16 cellular contexts compared by ENCODE assay signal in the genomic region with DNA sequence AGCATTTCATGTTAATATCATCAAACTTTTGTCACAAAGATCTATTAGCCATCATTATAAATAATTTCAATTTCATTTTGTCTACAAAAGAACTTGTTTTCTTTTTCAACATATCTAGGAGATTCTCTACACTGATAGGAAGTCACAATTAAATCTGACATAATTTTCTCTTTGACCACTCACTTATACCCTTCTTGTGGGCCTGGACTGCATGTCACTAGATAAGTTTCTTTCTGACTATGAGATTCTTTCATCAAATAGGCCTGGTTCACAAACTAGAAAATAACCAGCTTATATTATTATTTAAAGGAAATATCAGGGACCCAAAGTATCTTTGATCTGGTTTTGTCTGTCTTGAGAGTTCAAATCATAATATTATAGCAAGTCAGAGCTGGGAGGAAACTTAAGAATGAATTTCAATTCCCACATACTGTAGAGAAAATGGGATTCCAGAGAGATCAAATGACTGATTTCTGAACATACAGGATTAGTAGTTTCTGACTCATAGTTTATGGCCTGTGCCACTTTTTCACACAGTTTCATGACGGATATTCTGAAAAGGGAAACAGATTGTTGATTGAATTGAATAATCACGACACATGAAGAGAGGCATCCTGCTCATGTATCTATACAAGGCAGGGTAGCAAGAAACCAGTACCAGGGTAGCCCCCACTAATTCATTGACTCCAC.
DNase-seq lines count a peak whose midpoint lies in the region; ATAC-seq and TF ChIP-seq lines count a peak whose summit lies in the region.
"Had no signal": no experiment of that assay in that cellular context is flagged by ENCODE, and none has a peak within 500 bp of the region (broad histone marks: within the 10 kb centered on the region; RNA-seq: fewer than 3 reads in every experiment).

No MANE protein-coding gene starts in this region.

- H3K9me3 ChIP-seq in SK-N-MC (ENCODE audit: low read depth, low read length): no peaks in the 10 kb centered on the region
- H3K9me3 ChIP-seq: mucosa of descending colon, SJCRH30 had no signal

- H3K9ac ChIP-seq in SK-N-MC (ENCODE audit: insufficient read length): no peak overlapping the region

- TF ChIP-seq CTCF in HFFc6 (IDR thresholded peaks at IDR 0.05): no peak

- H3K4me1 Mint-ChIP-seq in HFFc6 (ENCODE audit: low read depth): peaks cover 59% of the 10 kb centered on the region

- H3K27ac ChIP-seq in SK-N-MC: 0 out of 2 replicates have a peak overlapping the region, but pooled peaks have one; percentile 55
- H3K27ac ChIP-seq: SJCRH30 had no signal

- no peak overlapping the region for H3K4me3 ChIP-seq in SK-N-MC
- H3K4me3 ChIP-seq: mucosa of descending colon, SJCRH30 had no signal

- H3K4me3 Mint-ChIP-seq in HFFc6: peak overlapping the region; percentile 83

- no peak for ATAC-seq in GM19023 (IDR thresholded peaks at IDR 0.05; ENCODE audit: unreplicated experiment)
- ATAC-seq: mucosa of descending colon had no signal

- peak overlapping the region; percentile 96 for H3K27ac Mint-ChIP-seq in HFFc6
- H3K27ac Mint-ChIP-seq: activated T-helper 2 cell treated with anti-CD3 and anti-CD28 coated beads, Interferon-gamma antibody, Interleukin-2, Interleukin-4, amounts not matched to agents 10 μg/mL and 5 μg/mL and 100 μg/mL, durations not matched to agents 14 hours and 24 hours and 36 hours had no signal

- H3K36me3 ChIP-seq in SK-N-MC (ENCODE audit: insufficient read depth, low read length): no peaks in the 10 kb centered on the region
- H3K36me3 ChIP-seq: SJCRH30 had no signal

- H3K36me3 Mint-ChIP-seq in HFFc6 (ENCODE audit: low read depth): peaks cover 4% of the 10 kb centered on the region

- H3K9me3 Mint-ChIP-seq in HFFc6: no peaks in the 10 kb centered on the region
- H3K9me3 Mint-ChIP-seq: activated T-helper 2 cell treated with anti-CD3 and anti-CD28 coated beads, Interferon-gamma antibody, Interleukin-2, Interleukin-4, amounts not matched to agents 10 μg/mL and 5 μg/mL and 100 μg/mL, durations not matched to agents 14 hours and 24 hours and 36 hours had no signal

- H3K27me3 Mint-ChIP-seq in HFFc6 (ENCODE audit: insufficient read depth): no peaks in the 10 kb centered on the region; the same call in 1 of the 2 replicates

- DNase-seq in HFFc6: peak; percentile 65
- DNase-seq in SK-N-MC (ENCODE audit: low read depth, low spot score): no peak
- peak; percentile 74 for DNase-seq in fibroblast of peridontal ligament (ENCODE audit: extremely low read depth)
- DNase-seq in stromal cell of bone marrow (ENCODE audit: low read depth): peak; percentile 65
- DNase-seq in T-helper 9 cell: no peak
- DNase-seq in NCI-H128 (lab: John Stamatoyannopoulos, UW; ENCODE audit: unreplicated experiment): no peak
- DNase-seq in T-helper 1 cell: no peak
- DNase-seq: activated CD4-positive, alpha-beta T cell treated with anti-CD3 and anti-CD28 coated beads for 1 hour; dermis blood vessel endothelial cell; KG1; mucosa of descending colon; NCI-H226; stimulated activated CD8-positive, alpha-beta memory T cell treated with anti-CD3 and anti-CD28 coated beads, Interleukin-4, amount 100 ng/mL, for 48 hours had no signal

Comparison
In these comparisons a context has a peak if more than half of its experiments do, and no peak if none do; other contexts are left out.
1. DNase-seq: peak in HFFc6 (single experiment), fibroblast of peridontal ligament (single experiment) and stromal cell of bone marrow (single experiment); none in SK-N-MC (single experiment), T-helper 9 cell (single experiment), NCI-H128 (single experiment) and T-helper 1 cell (0 of 5).